Comparison of ENCODE assay signal across 21 cellular contexts in genomic region chr1:248611883-248612282, GRCh38. TPM values are rescaled to one million over a fixed set of nuclear protein-coding genes. Genes with fewer than 3 reads are reported as not detected.
DNase-seq lines count a peak whose midpoint lies in the region; ATAC-seq lines count a peak whose summit lies in the region.
"Had no signal": no experiment of that assay in that cellular context is flagged by ENCODE, and none has a peak within 500 bp of the region (broad histone marks: within the 10 kb centered on the region; RNA-seq: fewer than 3 reads in every experiment).

No MANE protein-coding gene starts in this region.

- no peaks in the 10 kb centered on the region for H3K27me3 ChIP-seq in MG63
- H3K27me3 ChIP-seq: BE2C, esophagus muscularis mucosa, thyroid gland had no signal

- no peaks in the 10 kb centered on the region for H3K36me3 Mint-ChIP-seq in stimulated activated naive CD8-positive, alpha-beta T cell treated with anti-CD3 and anti-CD28 coated beads, Interleukin-15, Interleukin-2, amounts not matched to agents 100 ng/mL and 50 ng/mL, for 24 hours (ENCODE audit: low read depth)
- H3K36me3 Mint-ChIP-seq: natural killer cell treated with Interleukin-12 subunit alpha and Interleukin-12 subunit beta and Interleukin-15 and Interleukin-18, amount 100 ng/mL, for 72 hours had no signal

- H3K4me3 Mint-ChIP-seq in stimulated activated naive CD8-positive, alpha-beta T cell treated with anti-CD3 and anti-CD28 coated beads, Interleukin-15, Interleukin-2, amounts not matched to agents 100 ng/mL and 50 ng/mL, for 24 hours = no peak overlapping the region
- H3K4me3 Mint-ChIP-seq: central memory CD8-positive, alpha-beta T cell; natural killer cell treated with Interleukin-12 subunit alpha and Interleukin-12 subunit beta and Interleukin-15 and Interleukin-18, amount 100 ng/mL, for 72 hours had no signal

- no peaks in the 10 kb centered on the region for H3K9me3 ChIP-seq in MG63
- H3K9me3 ChIP-seq: BE2C, esophagus muscularis mucosa, thyroid gland had no signal

- H3K36me3 ChIP-seq in MG63 = no peaks in the 10 kb centered on the region
- H3K36me3 ChIP-seq: BE2C, esophagus muscularis mucosa, thyroid gland had no signal

- H3K27me3 Mint-ChIP-seq in stimulated activated naive CD8-positive, alpha-beta T cell treated with anti-CD3 and anti-CD28 coated beads, Interleukin-15, Interleukin-2, amounts not matched to agents 100 ng/mL and 50 ng/mL, for 24 hours = no peaks in the 10 kb centered on the region
- H3K27me3 Mint-ChIP-seq: natural killer cell treated with Interleukin-12 subunit alpha and Interleukin-12 subunit beta and Interleukin-15 and Interleukin-18, amount 100 ng/mL, for 72 hours had no signal

- no peak overlapping the region for H3K4me3 ChIP-seq in MG63
- H3K4me3 ChIP-seq: esophagus muscularis mucosa, thyroid gland had no signal

- peak overlapping the region; percentile 31 for H3K27ac Mint-ChIP-seq in stimulated activated naive CD8-positive, alpha-beta T cell treated with anti-CD3 and anti-CD28 coated beads, Interleukin-15, Interleukin-2, amounts not matched to agents 100 ng/mL and 50 ng/mL, for 24 hours
- H3K27ac Mint-ChIP-seq: natural killer cell treated with Interleukin-12 subunit alpha and Interleukin-12 subunit beta and Interleukin-15 and Interleukin-18, amount 100 ng/mL, for 72 hours had no signal

- H3K9me3 Mint-ChIP-seq in stimulated activated naive CD8-positive, alpha-beta T cell treated with anti-CD3 and anti-CD28 coated beads, Interleukin-15, Interleukin-2, amounts not matched to agents 100 ng/mL and 50 ng/mL, for 24 hours = no peaks in the 10 kb centered on the region
- H3K9me3 Mint-ChIP-seq: central memory CD8-positive, alpha-beta T cell; natural killer cell treated with Interleukin-12 subunit alpha and Interleukin-12 subunit beta and Interleukin-15 and Interleukin-18, amount 100 ng/mL, for 72 hours had no signal

- peak; percentile 38 for DNase-seq in stimulated activated CD4-positive, alpha-beta T cell treated with anti-CD3 and anti-CD28 coated beads, Interleukin-15, amount 100 ng/mL, for 24 hours
- no peak for DNase-seq in stimulated activated CD4-positive, alpha-beta T cell treated with anti-CD3 and anti-CD28 coated beads, Interleukin-4, amount 100 ng/mL, for 24 hours
- DNase-seq in MG63 (peak; percentile 75), NCI-H748 (lab: John Stamatoyannopoulos, UW; ENCODE audit: unreplicated experiment) (no peak)
- peak; percentile 23 for DNase-seq in activated naive CD4-positive, alpha-beta T cell treated with anti-CD3 and anti-CD28 coated beads, Interleukin-2, amount 50 U/mL, for 16 hours
- DNase-seq: activated CD8-positive, alpha-beta memory T cell treated with anti-CD3 and anti-CD28 coated beads, Interleukin-2, amount 50 U/mL, for 4 hours; amygdala; BE2C; effector CD4-positive, alpha-beta T cell; left colon; NCI-H1930; NCI-H446; SHP77 treated with DMSO at 0.1 percent for 48 hours; thyroid gland had no signal

- H3K4me1 Mint-ChIP-seq in stimulated activated naive CD8-positive, alpha-beta T cell treated with anti-CD3 and anti-CD28 coated beads, Interleukin-15, Interleukin-2, amounts not matched to agents 100 ng/mL and 50 ng/mL, for 24 hours (ENCODE audit: low read depth) = peaks cover 43% of the 10 kb centered on the region
- H3K4me1 Mint-ChIP-seq: central memory CD8-positive, alpha-beta T cell had no signal

- no peak for ATAC-seq in GM19023 (IDR thresholded peaks at IDR 0.05; ENCODE audit: unreplicated experiment)
- ATAC-seq: left colon; natural killer cell treated with Interleukin-12 subunit alpha and Interleukin-12 subunit beta and Interleukin-15 and Interleukin-18, amount 100 ng/mL, for 72 hours had no signal

RNA-seq across cellular contexts. Expression of gene OR2T10, which starts 14.4 kb away (rescaled TPM):
- total RNA-seq in MG63 (2014; rRNA removed; shearing (Covaris generic); ENCODE audit: low replicate concordance) = not detected in 2 replicates
- total RNA-seq: esophagus muscularis mucosa; H1; left colon; M059J; natural killer cell treated with Interleukin-12 subunit alpha and Interleukin-12 subunit beta and Interleukin-15 and Interleukin-18, amount 100 ng/mL, for 72 hours; thyroid gland had no signal

RNA-seq across cellular contexts. Expression of gene OR2T11, which starts 23.0 kb away (rescaled TPM):
- total RNA-seq in MG63 (2014; rRNA removed; shearing (Covaris generic); ENCODE audit: low replicate concordance) = not detected in 2 replicates
- total RNA-seq: esophagus muscularis mucosa; H1; left colon; M059J; natural killer cell treated with Interleukin-12 subunit alpha and Interleukin-12 subunit beta and Interleukin-15 and Interleukin-18, amount 100 ng/mL, for 72 hours; thyroid gland had no signal

RNA-seq across cellular contexts. Expression of gene OR2T35, which starts 33.2 kb away (rescaled TPM):
- not detected in 2 replicates for total RNA-seq in MG63 (2014; rRNA removed; shearing (Covaris generic); ENCODE audit: low replicate concordance)
- total RNA-seq: esophagus muscularis mucosa; H1; left colon; M059J; natural killer cell treated with Interleukin-12 subunit alpha and Interleukin-12 subunit beta and Interleukin-15 and Interleukin-18, amount 100 ng/mL, for 72 hours; thyroid gland had no signal

RNA-seq across cellular contexts. Expression of gene OR2T34, which starts 37.3 kb away (rescaled TPM):
- not detected in 2 replicates for total RNA-seq in MG63 (2014; rRNA removed; shearing (Covaris generic); ENCODE audit: low replicate concordance)
- total RNA-seq: esophagus muscularis mucosa; H1; left colon; M059J; natural killer cell treated with Interleukin-12 subunit alpha and Interleukin-12 subunit beta and Interleukin-15 and Interleukin-18, amount 100 ng/mL, for 72 hours; thyroid gland had no signal

RNA-seq across cellular contexts. Expression of gene OR2T27, which starts 43.4 kb away (rescaled TPM):
- total RNA-seq in MG63 (2014; rRNA removed; shearing (Covaris generic); ENCODE audit: low replicate concordance) = not detected in 2 replicates
- total RNA-seq: esophagus muscularis mucosa; H1; left colon; M059J; natural killer cell treated with Interleukin-12 subunit alpha and Interleukin-12 subunit beta and Interleukin-15 and Interleukin-18, amount 100 ng/mL, for 72 hours; thyroid gland had no signal

Comparison
In these comparisons a context has a peak if more than half of its experiments do, and no peak if none do; other contexts are left out.
1. DNase-seq: peak in stimulated activated CD4-positive, alpha-beta T cell treated with anti-CD3 and anti-CD28 coated beads, Interleukin-15, amount 100 ng/mL, for 24 hours (single experiment), MG63 (single experiment) and activated naive CD4-positive, alpha-beta T cell treated with anti-CD3 and anti-CD28 coated beads, Interleukin-2, amount 50 U/mL, for 16 hours (single experiment); none in stimulated activated CD4-positive, alpha-beta T cell treated with anti-CD3 and anti-CD28 coated beads, Interleukin-4, amount 100 ng/mL, for 24 hours (single experiment) and NCI-H748 (single experiment).